ENCODE assay signal across 1 cellular context in genomic region chr5:176536902-176537607, GRCh38.
A peak's percentile ranks its signal among the peaks of the same experiment; 100 is the strongest.
TF ChIP-seq lines count a peak whose summit lies in the region.

RNF44 (minus strand) TSS chr5:176537402; CDS start chr5:176532472, 4,930 bp downstream.

TF ChIP-seq in HepG2, 621 proteins besides CTCF, POLR2A, EP300 and RAD21 (continued from another document and continues in another):
- TF ChIP-seq HOXA9 (CRISPR knock-in tag; IDR thresholded peaks at IDR 0.05; ENCODE audit: borderline replicate concordance) (no peak), CC2D1A (CRISPR knock-in tag; IDR thresholded peaks at IDR 0.05) (no peak), DBP (CRISPR knock-in tag; IDR thresholded peaks at IDR 0.05; ENCODE audit: not compliant biosample characterization) (no peak), ZNF646 (CRISPR knock-in tag; IDR thresholded peaks at IDR 0.05) (no peak), MYNN (CRISPR knock-in tag; IDR thresholded peaks at IDR 0.05; ENCODE audit: low read depth) (no peak), ZFP62 (CRISPR knock-in tag; IDR thresholded peaks at IDR 0.05) (no peak), MXD3 (CRISPR knock-in tag; IDR thresholded peaks at IDR 0.05) (peak; percentile 48; the same call in 1 of the 2 replicates), HMG20A (CRISPR knock-in tag; IDR thresholded peaks at IDR 0.05; ENCODE audit: borderline replicate concordance) (no peak), NR1H2 (CRISPR knock-in tag; IDR thresholded peaks at IDR 0.05; ENCODE audit: borderline replicate concordance, low read depth) (no peak), ZNF737 (CRISPR knock-in tag; IDR thresholded peaks at IDR 0.05; ENCODE audit: borderline replicate concordance) (no peak), ZHX1 (CRISPR knock-in tag; IDR thresholded peaks at IDR 0.05; ENCODE audit: low read depth) (no peak), ZBTB42 (CRISPR knock-in tag; IDR thresholded peaks at IDR 0.05) (no peak), ZBTB38 (CRISPR knock-in tag; IDR thresholded peaks at IDR 0.05) (no peak), FUBP1 (CRISPR knock-in tag; IDR thresholded peaks at IDR 0.05; ENCODE audit: borderline replicate concordance) (no peak), SIN3A (IDR thresholded peaks at IDR 0.05; ENCODE audit: borderline replicate concordance, low read depth, low read length) (peak; percentile 1; the same call in 1 of the 2 replicates), ZBTB21 (CRISPR knock-in tag; IDR thresholded peaks at IDR 0.05) (no peak), ZNF589 (CRISPR knock-in tag; conservative IDR thresholded peaks at IDR 0.05) (no peak), HNF1B (CRISPR knock-in tag; IDR thresholded peaks at IDR 0.05) (no peak), MAFG (CRISPR knock-in tag; IDR thresholded peaks at IDR 0.05) (no peak), ZNF550 (CRISPR knock-in tag; IDR thresholded peaks at IDR 0.05; ENCODE audit: borderline replicate concordance) (no peak), TCF12 (IDR thresholded peaks at IDR 0.05) (no peak), TCF12 (CRISPR knock-in tag; IDR thresholded peaks at IDR 0.05) (no peak; the same call in 1 of the 2 replicates), CEBPG (CRISPR knock-in tag; IDR thresholded peaks at IDR 0.05) (no peak), TCF7L2 (IDR thresholded peaks at IDR 0.05; ENCODE audit: low read depth, low read length) (no peak), TBP (CRISPR knock-in tag; IDR thresholded peaks at IDR 0.05) (no peak), ZBTB8A (CRISPR knock-in tag; IDR thresholded peaks at IDR 0.05; ENCODE audit: borderline replicate concordance, low read depth) (no peak), NR2F1 (CRISPR knock-in tag; IDR thresholded peaks at IDR 0.05) (no peak), ARNT (IDR thresholded peaks at IDR 0.05) (no peak), SRSF4 (IDR thresholded peaks at IDR 0.05; ENCODE audit: low read depth, low read length, poor library complexity, severe bottlenecking) (no peak), FLYWCH1 (CRISPR knock-in tag; IDR thresholded peaks at IDR 0.05) (no peak), HOXD1 (CRISPR knock-in tag; IDR thresholded peaks at IDR 0.05) (no peak), ZNF446 (CRISPR knock-in tag; IDR thresholded peaks at IDR 0.05) (0 out of 2 replicates have a peak, but pooled peaks have one; percentile 3), ZNF704 (CRISPR knock-in tag; IDR thresholded peaks at IDR 0.05; ENCODE audit: borderline replicate concordance) (no peak), FOXJ3 (CRISPR knock-in tag; IDR thresholded peaks at IDR 0.05; ENCODE audit: borderline replicate concordance) (no peak), ZNF432 (CRISPR knock-in tag; IDR thresholded peaks at IDR 0.05; ENCODE audit: borderline replicate concordance) (no peak), AGO1 (IDR thresholded peaks at IDR 0.05; ENCODE audit: low read depth, low read length, poor library complexity, severe bottlenecking) (no peak), ZFAT (CRISPR knock-in tag; conservative IDR thresholded peaks at IDR 0.05) (no peak), SATB2 (CRISPR knock-in tag; IDR thresholded peaks at IDR 0.05) (no peak; the same call in 1 of the 2 replicates), ZFP36L1 (CRISPR knock-in tag; IDR thresholded peaks at IDR 0.05) (no peak), XRCC5 (optimal IDR thresholded peaks at IDR 0.05; ENCODE audit: low read length) (peak; percentile 29), RORA (CRISPR knock-in tag; IDR thresholded peaks at IDR 0.05) (no peak), TOPORS (CRISPR knock-in tag; IDR thresholded peaks at IDR 0.05) (no peak), HIVEP1 (CRISPR knock-in tag; IDR thresholded peaks at IDR 0.05) (no peak), ZSCAN9 (CRISPR knock-in tag; IDR thresholded peaks at IDR 0.05; ENCODE audit: borderline replicate concordance) (0 out of 2 replicates have a peak, but pooled peaks have one; percentile 38), ZNF383 (CRISPR knock-in tag; IDR thresholded peaks at IDR 0.05; ENCODE audit: borderline replicate concordance) (no peak), NFIC (IDR thresholded peaks at IDR 0.05; ENCODE audit: low read length) (no peak), SUZ12 (IDR thresholded peaks at IDR 0.05; ENCODE audit: low read depth, low read length) (no peak), NFATC3 (CRISPR knock-in tag; IDR thresholded peaks at IDR 0.05) (no peak), RELA (CRISPR knock-in tag; IDR thresholded peaks at IDR 0.05) (no peak), SMARCC2 (IDR thresholded peaks at IDR 0.05) (no peak), ZBTB43 (CRISPR knock-in tag; conservative IDR thresholded peaks at IDR 0.05) (no peak), KMT2A (CRISPR knock-in tag; IDR thresholded peaks at IDR 0.05) (0 out of 2 replicates have a peak, but pooled peaks have one; percentile 11), POLR2AphosphoS5 (IDR thresholded peaks at IDR 0.05; ENCODE audit: low read depth, low read length) (peak; percentile 48; the same call in 1 of the 2 replicates), REXO4 (CRISPR knock-in tag; IDR thresholded peaks at IDR 0.05; ENCODE audit: borderline replicate concordance) (no peak), ZNF879 (CRISPR knock-in tag; IDR thresholded peaks at IDR 0.05) (peak; percentile 55; the same call in 1 of the 2 replicates), ZNF33A (CRISPR knock-in tag; IDR thresholded peaks at IDR 0.05; ENCODE audit: borderline replicate concordance) (no peak)
